In the genomic region with DNA sequence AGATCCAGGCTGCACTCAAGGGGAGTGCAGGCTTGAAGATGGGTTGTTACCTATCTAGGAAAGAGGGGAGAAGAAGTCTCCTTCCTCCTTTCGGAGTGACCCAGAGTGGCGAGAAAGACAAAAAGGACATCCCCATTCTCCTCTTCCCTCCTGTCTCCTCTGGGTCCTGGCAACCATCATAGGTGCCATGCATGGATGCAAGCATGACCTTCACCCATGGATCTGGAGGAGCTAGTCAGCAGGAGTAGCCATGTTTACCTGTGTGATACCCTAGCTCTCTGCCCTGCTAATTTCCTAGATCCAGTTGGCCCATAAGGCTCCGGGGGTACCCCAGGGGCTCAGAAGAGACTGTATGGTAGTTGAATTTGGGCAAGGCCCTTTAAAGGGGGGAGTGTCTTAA, we compare ENCODE assay signal across 1 cellular context.
TF ChIP-seq lines count a peak whose summit lies in the region.

No MANE protein-coding gene starts in this region.

TF ChIP-seq in K562, 482 proteins besides CTCF, POLR2A, EP300 and RAD21 (continued from another document):
- TF ChIP-seq ZNF184 (CRISPR knock-in tag; IDR thresholded peaks at IDR 0.05) (no peak), CBFA2T3 (IDR thresholded peaks at IDR 0.05) (no peak), TRIM24 (IDR thresholded peaks at IDR 0.05) (peak in 1 of 2 experiments; percentile 78; a peak in 2 of 4 replicates), ZNF584 (CRISPR knock-in tag; IDR thresholded peaks at IDR 0.05; ENCODE audit: low read depth) (no peak), NFIC (IDR thresholded peaks at IDR 0.05) (no peak), ZNF445 (CRISPR knock-in tag; IDR thresholded peaks at IDR 0.05; ENCODE audit: low read depth) (0 out of 2 replicates have a peak, but pooled peaks have one; percentile 42), NR4A1 (CRISPR knock-in tag; IDR thresholded peaks at IDR 0.05) (no peak), NR4A1 (tag; IDR thresholded peaks at IDR 0.05) (0 out of 2 replicates have a peak, but pooled peaks have one; percentile 21), XRCC4 (IDR thresholded peaks at IDR 0.05; ENCODE audit: extremely low read depth, insufficient read depth, insufficient read length) (no peak), TCF7L2 (IDR thresholded peaks at IDR 0.05; ENCODE audit: low read depth, low read length) (no peak), NCOA4 (IDR thresholded peaks at IDR 0.05; ENCODE audit: partially characterized antibody) (no peak), ARHGAP35 (IDR thresholded peaks at IDR 0.05; ENCODE audit: partially characterized antibody) (no peak), POLR2B (IDR thresholded peaks at IDR 0.05; ENCODE audit: low read depth, partially characterized antibody) (no peak), MTA3 (IDR thresholded peaks at IDR 0.05; ENCODE audit: borderline replicate concordance) (peak; percentile 74; the same call in 1 of the 2 replicates), TRIM28 (IDR thresholded peaks at IDR 0.05) (peak; percentile 100), ATF1 (CRISPR knock-in tag; IDR thresholded peaks at IDR 0.05) (no peak), ATF1 (tag; IDR thresholded peaks at IDR 0.05) (no peak), XRCC3 (IDR thresholded peaks at IDR 0.05) (peak; percentile 94), CBX1 (IDR thresholded peaks at IDR 0.05; ENCODE audit: low read depth) (peak; percentile 100; the same call in 1 of the 2 replicates), NR3C1 (CRISPR knock-in tag; IDR thresholded peaks at IDR 0.05) (no peak), SRSF9 (IDR thresholded peaks at IDR 0.05; ENCODE audit: borderline replicate concordance, low read depth, low read length) (no peak), XRCC5 (IDR thresholded peaks at IDR 0.05; ENCODE audit: low read depth, low read length) (peak; percentile 77; the same call in 1 of the 2 replicates), TAF9B (IDR thresholded peaks at IDR 0.05; ENCODE audit: partially characterized antibody) (no peak), ZEB2 (IDR thresholded peaks at IDR 0.05) (peak; percentile 63; the same call in 1 of the 2 replicates)
- TF ChIP-seq, protein P1, sequence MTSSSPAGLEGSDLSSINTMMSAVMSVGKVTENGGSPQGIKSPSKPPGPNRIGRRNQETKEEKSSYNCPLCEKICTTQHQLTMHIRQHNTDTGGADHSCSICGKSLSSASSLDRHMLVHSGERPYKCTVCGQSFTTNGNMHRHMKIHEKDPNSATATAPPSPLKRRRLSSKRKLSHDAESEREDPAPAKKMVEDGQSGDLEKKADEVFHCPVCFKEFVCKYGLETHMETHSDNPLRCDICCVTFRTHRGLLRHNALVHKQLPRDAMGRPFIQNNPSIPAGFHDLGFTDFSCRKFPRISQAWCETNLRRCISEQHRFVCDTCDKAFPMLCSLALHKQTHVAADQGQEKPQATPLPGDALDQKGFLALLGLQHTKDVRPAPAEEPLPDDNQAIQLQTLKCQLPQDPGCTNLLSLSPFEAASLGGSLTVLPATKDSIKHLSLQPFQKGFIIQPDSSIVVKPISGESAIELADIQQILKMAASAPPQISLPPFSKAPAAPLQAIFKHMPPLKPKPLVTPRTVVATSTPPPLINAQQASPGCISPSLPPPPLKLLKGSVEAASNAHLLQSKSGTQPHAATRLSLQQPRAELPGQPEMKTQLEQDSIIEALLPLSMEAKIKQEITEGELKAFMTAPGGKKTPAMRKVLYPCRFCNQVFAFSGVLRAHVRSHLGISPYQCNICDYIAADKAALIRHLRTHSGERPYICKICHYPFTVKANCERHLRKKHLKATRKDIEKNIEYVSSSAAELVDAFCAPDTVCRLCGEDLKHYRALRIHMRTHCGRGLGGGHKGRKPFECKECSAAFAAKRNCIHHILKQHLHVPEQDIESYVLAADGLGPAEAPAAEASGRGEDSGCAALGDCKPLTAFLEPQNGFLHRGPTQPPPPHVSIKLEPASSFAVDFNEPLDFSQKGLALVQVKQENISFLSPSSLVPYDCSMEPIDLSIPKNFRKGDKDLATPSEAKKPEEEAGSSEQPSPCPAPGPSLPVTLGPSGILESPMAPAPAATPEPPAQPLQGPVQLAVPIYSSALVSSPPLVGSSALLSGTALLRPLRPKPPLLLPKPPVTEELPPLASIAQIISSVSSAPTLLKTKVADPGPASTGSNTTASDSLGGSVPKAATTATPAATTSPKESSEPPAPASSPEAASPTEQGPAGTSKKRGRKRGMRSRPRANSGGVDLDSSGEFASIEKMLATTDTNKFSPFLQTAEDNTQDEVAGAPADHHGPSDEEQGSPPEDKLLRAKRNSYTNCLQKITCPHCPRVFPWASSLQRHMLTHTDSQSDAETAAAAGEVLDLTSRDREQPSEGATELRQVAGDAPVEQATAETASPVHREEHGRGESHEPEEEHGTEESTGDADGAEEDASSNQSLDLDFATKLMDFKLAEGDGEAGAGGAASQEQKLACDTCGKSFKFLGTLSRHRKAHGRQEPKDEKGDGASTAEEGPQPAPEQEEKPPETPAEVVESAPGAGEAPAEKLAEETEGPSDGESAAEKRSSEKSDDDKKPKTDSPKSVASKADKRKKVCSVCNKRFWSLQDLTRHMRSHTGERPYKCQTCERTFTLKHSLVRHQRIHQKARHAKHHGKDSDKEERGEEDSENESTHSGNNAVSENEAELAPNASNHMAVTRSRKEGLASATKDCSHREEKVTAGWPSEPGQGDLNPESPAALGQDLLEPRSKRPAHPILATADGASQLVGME (CRISPR knock-in tag; IDR thresholded peaks at IDR 0.05), result no peak
- TF ChIP-seq, protein P2, sequence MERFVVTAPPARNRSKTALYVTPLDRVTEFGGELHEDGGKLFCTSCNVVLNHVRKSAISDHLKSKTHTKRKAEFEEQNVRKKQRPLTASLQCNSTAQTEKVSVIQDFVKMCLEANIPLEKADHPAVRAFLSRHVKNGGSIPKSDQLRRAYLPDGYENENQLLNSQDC (CRISPR knock-in tag; IDR thresholded peaks at IDR 0.05), result no peak
- TF ChIP-seq, protein P3, sequence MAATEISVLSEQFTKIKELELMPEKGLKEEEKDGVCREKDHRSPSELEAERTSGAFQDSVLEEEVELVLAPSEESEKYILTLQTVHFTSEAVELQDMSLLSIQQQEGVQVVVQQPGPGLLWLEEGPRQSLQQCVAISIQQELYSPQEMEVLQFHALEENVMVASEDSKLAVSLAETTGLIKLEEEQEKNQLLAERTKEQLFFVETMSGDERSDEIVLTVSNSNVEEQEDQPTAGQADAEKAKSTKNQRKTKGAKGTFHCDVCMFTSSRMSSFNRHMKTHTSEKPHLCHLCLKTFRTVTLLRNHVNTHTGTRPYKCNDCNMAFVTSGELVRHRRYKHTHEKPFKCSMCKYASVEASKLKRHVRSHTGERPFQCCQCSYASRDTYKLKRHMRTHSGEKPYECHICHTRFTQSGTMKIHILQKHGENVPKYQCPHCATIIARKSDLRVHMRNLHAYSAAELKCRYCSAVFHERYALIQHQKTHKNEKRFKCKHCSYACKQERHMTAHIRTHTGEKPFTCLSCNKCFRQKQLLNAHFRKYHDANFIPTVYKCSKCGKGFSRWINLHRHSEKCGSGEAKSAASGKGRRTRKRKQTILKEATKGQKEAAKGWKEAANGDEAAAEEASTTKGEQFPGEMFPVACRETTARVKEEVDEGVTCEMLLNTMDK (IDR thresholded peaks at IDR 0.05; ENCODE audit: borderline replicate concordance, insufficient read depth, low read depth, low read length, poor library complexity, severe bottlenecking), result no peak
- TF ChIP-seq, protein P4, sequence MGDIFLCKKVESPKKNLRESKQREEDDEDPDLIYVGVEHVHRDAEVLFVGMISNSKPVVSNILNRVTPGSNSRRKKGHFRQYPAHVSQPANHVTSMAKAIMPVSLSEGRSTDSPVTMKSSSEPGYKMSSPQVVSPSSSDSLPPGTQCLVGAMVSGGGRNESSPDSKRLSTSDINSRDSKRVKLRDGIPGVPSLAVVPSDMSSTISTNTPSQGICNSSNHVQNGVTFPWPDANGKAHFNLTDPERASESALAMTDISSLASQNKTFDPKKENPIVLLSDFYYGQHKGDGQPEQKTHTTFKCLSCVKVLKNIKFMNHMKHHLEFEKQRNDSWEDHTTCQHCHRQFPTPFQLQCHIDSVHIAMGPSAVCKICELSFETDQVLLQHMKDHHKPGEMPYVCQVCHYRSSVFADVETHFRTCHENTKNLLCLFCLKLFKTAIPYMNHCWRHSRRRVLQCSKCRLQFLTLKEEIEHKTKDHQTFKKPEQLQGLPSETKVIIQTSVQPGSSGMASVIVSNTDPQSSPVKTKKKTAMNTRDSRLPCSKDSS (IDR thresholded peaks at IDR 0.05; ENCODE audit: low read depth, partially characterized antibody), result peak; percentile 80
- TF ChIP-seq, protein P5, sequence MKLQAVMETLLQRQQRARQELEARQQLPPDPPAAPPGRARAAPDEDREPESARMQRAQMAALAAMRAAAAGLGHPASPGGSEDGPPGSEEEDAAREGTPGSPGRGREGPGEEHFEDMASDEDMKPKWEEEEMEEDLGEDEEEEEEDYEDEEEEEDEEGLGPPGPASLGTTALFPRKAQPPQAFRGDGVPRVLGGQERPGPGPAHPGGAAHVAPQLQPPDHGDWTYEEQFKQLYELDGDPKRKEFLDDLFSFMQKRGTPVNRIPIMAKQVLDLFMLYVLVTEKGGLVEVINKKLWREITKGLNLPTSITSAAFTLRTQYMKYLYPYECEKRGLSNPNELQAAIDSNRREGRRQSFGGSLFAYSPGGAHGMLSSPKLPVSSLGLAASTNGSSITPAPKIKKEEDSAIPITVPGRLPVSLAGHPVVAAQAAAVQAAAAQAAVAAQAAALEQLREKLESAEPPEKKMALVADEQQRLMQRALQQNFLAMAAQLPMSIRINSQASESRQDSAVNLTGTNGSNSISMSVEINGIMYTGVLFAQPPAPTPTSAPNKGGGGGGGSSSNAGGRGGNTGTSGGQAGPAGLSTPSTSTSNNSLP (IDR thresholded peaks at IDR 0.05; ENCODE audit: borderline replicate concordance, low read depth, low read length), result no peak
- TF ChIP-seq, protein P6, sequence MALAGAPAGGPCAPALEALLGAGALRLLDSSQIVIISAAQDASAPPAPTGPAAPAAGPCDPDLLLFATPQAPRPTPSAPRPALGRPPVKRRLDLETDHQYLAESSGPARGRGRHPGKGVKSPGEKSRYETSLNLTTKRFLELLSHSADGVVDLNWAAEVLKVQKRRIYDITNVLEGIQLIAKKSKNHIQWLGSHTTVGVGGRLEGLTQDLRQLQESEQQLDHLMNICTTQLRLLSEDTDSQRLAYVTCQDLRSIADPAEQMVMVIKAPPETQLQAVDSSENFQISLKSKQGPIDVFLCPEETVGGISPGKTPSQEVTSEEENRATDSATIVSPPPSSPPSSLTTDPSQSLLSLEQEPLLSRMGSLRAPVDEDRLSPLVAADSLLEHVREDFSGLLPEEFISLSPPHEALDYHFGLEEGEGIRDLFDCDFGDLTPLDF (CRISPR knock-in tag; IDR thresholded peaks at IDR 0.05), result no peak
